Comparison of ENCODE assay signal across 8 cellular contexts in genomic region chr1:210360852-210361477, GRCh38. TPM values are rescaled to one million over a fixed set of nuclear protein-coding genes. Genes with fewer than 3 reads are reported as not detected.
DNase-seq lines count a peak whose midpoint lies in the region; ATAC-seq and TF ChIP-seq lines count a peak whose summit lies in the region.

No MANE protein-coding gene starts in this region.

- TF ChIP-seq CTCF in cardiac muscle cell (IDR thresholded peaks at IDR 0.05; ENCODE audit: low read depth, low read length) (peak; percentile 75), SK-N-SH (IDR thresholded peaks at IDR 0.05) (peak; percentile 82)

- H3K9me3 ChIP-seq in cardiac muscle cell (ENCODE audit: low read depth) (no peaks in the 10 kb centered on the region), SK-N-SH (no peaks in the 10 kb centered on the region)

- no peak for TF ChIP-seq EP300 in SK-N-SH (IDR thresholded peaks at IDR 0.05; ENCODE audit: borderline replicate concordance in 1 of 2, low read depth in 1 of 2, low read length in 1 of 2)

- peak; percentile 72 for TF ChIP-seq RAD21 in SK-N-SH (IDR thresholded peaks at IDR 0.05; ENCODE audit: low read length)

- DNase-seq in cardiac muscle cell (ENCODE audit: low read depth in 1 of 2, low spot score in 1 of 2): peak; percentile 46 to 75
- no peak for DNase-seq in Right ventricle myocardium inferior (ENCODE audit: missing footprints)
- peak; percentile 53 for DNase-seq in SK-N-SH
- DNase-seq in fibroblast of the conjunctiva (ENCODE audit: low read depth): peak; percentile 37
- peak; percentile 7 for DNase-seq in pulmonary artery endothelial cell (ENCODE audit: low read depth, low spot score)
- no peak for DNase-seq in NCI-H526 treated with DMSO at 0.1 percent for 48 hours (lab: John Stamatoyannopoulos, UW)

- POLR2A ChIA-PET in SK-N-SH (lab: Yijun Ruan, JAX): no interaction called here

- no peak overlapping the region for H3K4me2 ChIP-seq in SK-N-SH

- WGBS in SK-N-SH (ENCODE audit: low lambda C conversion rate): 53% methylated on average over 9 of the region's 10 CpGs

- no peaks in the 10 kb centered on the region for H3K79me2 ChIP-seq in SK-N-SH (ENCODE audit: insufficient read depth)

- H2AFZ ChIP-seq in SK-N-SH (ENCODE audit: low read depth): no peak overlapping the region

- H3K4me3 ChIP-seq in cardiac muscle cell (no peak overlapping the region), SK-N-SH (ENCODE audit: low read depth in 2 of 2, low read length in 1 of 2) (no peak overlapping the region)

- H3F3A ChIP-seq in SK-N-SH (replicated peaks; ENCODE audit: insufficient read depth): no peaks in the 10 kb centered on the region

- no peak for ATAC-seq in Right ventricle myocardium inferior
- peak; percentile 55 for ATAC-seq in HG03342 (IDR thresholded peaks at IDR 0.05; ENCODE audit: unreplicated experiment)
- ATAC-seq in GM21381 (IDR thresholded peaks at IDR 0.05; ENCODE audit: unreplicated experiment): no peak

- intact Hi-C loops in Right ventricle myocardium inferior (cut with DNase I): loop anchor here (1.0 kb wide), 1 partner anchor 39 kb away; no protein-coding TSS in a partner anchor

- H3K4me1 ChIP-seq in cardiac muscle cell (ENCODE audit: low read depth) (no peaks in the 10 kb centered on the region), SK-N-SH (ENCODE audit: control insufficient read depth in 1 of 2, insufficient read depth in 2 of 2, low read depth in 1 of 2, low read length in 1 of 2) (peaks cover 0 to 2% of the 10 kb centered on the region in 2 experiments; a peak in 1 of 4 replicates)

- no peaks in the 10 kb centered on the region for H4K20me1 ChIP-seq in SK-N-SH (ENCODE audit: insufficient read depth)

- H3K9me2 ChIP-seq in SK-N-SH: no peaks in the 10 kb centered on the region

- H3K27ac ChIP-seq in cardiac muscle cell (no peak overlapping the region), SK-N-SH (ENCODE audit: low read depth in 2 of 2, low read length in 1 of 2) (no peak overlapping the region)

- no peaks in the 10 kb centered on the region for H3K36me3 ChIP-seq in cardiac muscle cell
- H3K36me3 ChIP-seq in SK-N-SH (replicated peaks in 1 of 2; ENCODE audit: control insufficient read depth in 1 of 2, insufficient read depth in 2 of 2, low read length in 1 of 2): no peaks in the 10 kb centered on the region

- H3K9ac ChIP-seq in SK-N-SH: no peak overlapping the region

- CTCF ChIA-PET in SK-N-SH (lab: Yijun Ruan, JAX): interaction anchor here (0.6 to 4.5 kb wide), 20 partner anchors 8 to 1109 kb away, joined by 3 to 40 read pairs (median 3); partner anchors contain the start of gene HHAT

- H3K27me3 ChIP-seq in cardiac muscle cell (no peaks in the 10 kb centered on the region), SK-N-SH (ENCODE audit: insufficient read depth) (no peaks in the 10 kb centered on the region)

TF ChIP-seq in SK-N-SH, 30 proteins besides CTCF, POLR2A, EP300 and RAD21:
- TF ChIP-seq EZH2phosphoT487 (IDR thresholded peaks at IDR 0.05; ENCODE audit: borderline replicate concordance, low read depth) (no peak), SMC3 (IDR thresholded peaks at IDR 0.05; ENCODE audit: low read depth, low read length) (peak; percentile 71)

RNA-seq across cellular contexts. Expression of gene HHAT, which starts 32.3 kb away (rescaled TPM):
- total RNA-seq in cardiac muscle cell (5.0 and 8.4 TPM in 2 replicates), Right ventricle myocardium inferior (1.8 TPM), pulmonary artery endothelial cell (1.6 TPM in 2 replicates)
- polyA plus RNA-seq in cardiac muscle cell (3.6 and 6.1 TPM in 2 replicates), SK-N-SH (2012; rRNA removed) (8.1 and 10.8 TPM in 2 replicates)
- polyA plus RNA-seq in SK-N-SH (2012; cell fraction: cytosol; rRNA removed): 7.6 and 9.5 TPM in 2 replicates
- 10.3 and 15.1 TPM in 2 replicates for polyA plus RNA-seq in SK-N-SH (2012; cell fraction: nucleus; rRNA removed)

Comparison
In these comparisons a context has a peak if more than half of its experiments do, and no peak if none do; other contexts are left out.
1. DNase-seq: peak in cardiac muscle cell (2 of 2), SK-N-SH (single experiment), fibroblast of the conjunctiva (single experiment) and pulmonary artery endothelial cell (single experiment); none in Right ventricle myocardium inferior (single experiment) and NCI-H526 treated with DMSO at 0.1 percent for 48 hours (single experiment).